ENCODE assay signal across 8 cellular contexts in genomic region chr13:45416521-45417125, GRCh38. TPM values are rescaled to one million over a fixed set of nuclear protein-coding genes. Genes with fewer than 3 reads are reported as not detected.
A peak's percentile ranks its signal among the peaks of the same experiment; 100 is the strongest.
DNase-seq lines count a peak whose midpoint lies in the region; ATAC-seq and TF ChIP-seq lines count a peak whose summit lies in the region.

No MANE protein-coding gene starts in this region.

- H3K4me3 Mint-ChIP-seq in T-helper 2 cell treated with Interferon-gamma antibody and Interleukin-4, amounts not matched to agents 5 μg/mL and 100 μg/mL, for 36 hours: peak overlapping the region; percentile 96

- no peaks in the 10 kb centered on the region for H3K27me3 Mint-ChIP-seq in T-helper 2 cell treated with Interferon-gamma antibody and Interleukin-4, amounts not matched to agents 5 μg/mL and 100 μg/mL, for 36 hours (ENCODE audit: low read depth)

- no peaks in the 10 kb centered on the region for H3K9me3 Mint-ChIP-seq in T-helper 2 cell treated with Interferon-gamma antibody and Interleukin-4, amounts not matched to agents 5 μg/mL and 100 μg/mL, for 36 hours

- DNase-seq in T-helper 2 cell treated with Interferon-gamma antibody and Interleukin-4, amounts not matched to agents 5 μg/mL and 100 μg/mL, for 36 hours (ENCODE audit: low spot score): no peak
- DNase-seq in T-helper 2 cell (no peak), SJCRH30 (no peak), NCI-H1694 treated with DMSO at 0.1 percent for 48 hours (lab: John Stamatoyannopoulos, UW) (no peak), epidermal melanocyte (ENCODE audit: insufficient read length, low spot score) (no peak)

- WGBS in gastroesophageal sphincter (ENCODE audit: low coverage in 1 of 2), 2 donors: 52 to 70% methylated on average over 4 to 10 of the region's 10 CpGs

- H3K27me3 ChIP-seq in SJCRH30: no peaks in the 10 kb centered on the region
- H3K27me3 ChIP-seq in gastroesophageal sphincter: no peaks in the 10 kb centered on the region
- no peaks in the 10 kb centered on the region for H3K27me3 ChIP-seq in stomach smooth muscle (ENCODE audit: control insufficient read depth in 1 of 2, insufficient read depth in 2 of 2, low read length in 2 of 2)

- TF ChIP-seq POLR2A in gastroesophageal sphincter (IDR thresholded peaks at IDR 0.05): no peak

- H3K36me3 Mint-ChIP-seq in T-helper 2 cell treated with Interferon-gamma antibody and Interleukin-4, amounts not matched to agents 5 μg/mL and 100 μg/mL, for 36 hours (ENCODE audit: low read depth): no peaks in the 10 kb centered on the region

- H3K4me3 ChIP-seq in SJCRH30 (peak overlapping the region; percentile 82), gastroesophageal sphincter (peak overlapping the region; percentile 46 to 71), stomach smooth muscle (ENCODE audit: low read length in 2 of 2) (peak overlapping the region in 1 of 2 donors; percentile 87)

- ATAC-seq in gastroesophageal sphincter (no peak), GM21381 (IDR thresholded peaks at IDR 0.05; ENCODE audit: unreplicated experiment) (no peak)

- H3K9me3 ChIP-seq in SJCRH30 (replicated peaks) (no peaks in the 10 kb centered on the region), gastroesophageal sphincter (no peaks in the 10 kb centered on the region), stomach smooth muscle (ENCODE audit: control insufficient read depth in 2 of 2, low read length in 2 of 2) (no peaks in the 10 kb centered on the region)

- H3K9ac ChIP-seq in stomach smooth muscle (ENCODE audit: low read length in 2 of 2): peak overlapping the region in 1 of 2 donors; percentile 66

- TF ChIP-seq EP300 in gastroesophageal sphincter (IDR thresholded peaks at IDR 0.05): no peak

- H3K27ac ChIP-seq in SJCRH30 (no peak overlapping the region), gastroesophageal sphincter (peak overlapping the region; percentile 45 to 92 (median 88)), stomach smooth muscle (ENCODE audit: low read length) (peak overlapping the region; percentile 70)

- H3K4me1 Mint-ChIP-seq in T-helper 2 cell treated with Interferon-gamma antibody and Interleukin-4, amounts not matched to agents 5 μg/mL and 100 μg/mL, for 36 hours (ENCODE audit: low read depth): peaks cover 19% of the 10 kb centered on the region

- H3K4me1 ChIP-seq in SJCRH30: no peaks in the 10 kb centered on the region
- H3K4me1 ChIP-seq in gastroesophageal sphincter: peaks cover 0 to 47% (median 10%) of the 10 kb centered on the region in 3 donors
- H3K4me1 ChIP-seq in stomach smooth muscle (ENCODE audit: control insufficient read depth, insufficient read depth, low read length): peaks cover 15% of the 10 kb centered on the region

- H3K27ac Mint-ChIP-seq in T-helper 2 cell treated with Interferon-gamma antibody and Interleukin-4, amounts not matched to agents 5 μg/mL and 100 μg/mL, for 36 hours: peak overlapping the region; percentile 98

- H3K36me3 ChIP-seq in SJCRH30 (no peaks in the 10 kb centered on the region), gastroesophageal sphincter (no peaks in the 10 kb centered on the region), stomach smooth muscle (ENCODE audit: control insufficient read depth in 2 of 2, insufficient read depth in 2 of 2, low read length in 2 of 2) (no peaks in the 10 kb centered on the region)

- no peak for TF ChIP-seq CTCF in gastroesophageal sphincter (IDR thresholded peaks at IDR 0.05)

RNA-seq across cellular contexts. Expression of gene SLC25A30, which starts 1.6 kb away (rescaled TPM):
- total RNA-seq in SJCRH30 (2014; rRNA removed; shearing (Covaris generic)): 8.2 and 8.7 TPM in 2 replicates
- 10 to 100 TPM in 3 of 4 donors, 1 to 10 TPM in 1; 7.4 to 16.3 (median 13.1) TPM for total RNA-seq in gastroesophageal sphincter

RNA-seq across cellular contexts. Expression of gene COG3, which starts 48.1 kb away (rescaled TPM):
- 24.1 and 25.4 TPM in 2 replicates for total RNA-seq in SJCRH30 (2014; rRNA removed; shearing (Covaris generic))
- 10 to 100 TPM; 19.4 to 30.0 (median 21.3) TPM for total RNA-seq in gastroesophageal sphincter
